Comparison of ENCODE assay signal across 20 cellular contexts in the genomic region with DNA sequence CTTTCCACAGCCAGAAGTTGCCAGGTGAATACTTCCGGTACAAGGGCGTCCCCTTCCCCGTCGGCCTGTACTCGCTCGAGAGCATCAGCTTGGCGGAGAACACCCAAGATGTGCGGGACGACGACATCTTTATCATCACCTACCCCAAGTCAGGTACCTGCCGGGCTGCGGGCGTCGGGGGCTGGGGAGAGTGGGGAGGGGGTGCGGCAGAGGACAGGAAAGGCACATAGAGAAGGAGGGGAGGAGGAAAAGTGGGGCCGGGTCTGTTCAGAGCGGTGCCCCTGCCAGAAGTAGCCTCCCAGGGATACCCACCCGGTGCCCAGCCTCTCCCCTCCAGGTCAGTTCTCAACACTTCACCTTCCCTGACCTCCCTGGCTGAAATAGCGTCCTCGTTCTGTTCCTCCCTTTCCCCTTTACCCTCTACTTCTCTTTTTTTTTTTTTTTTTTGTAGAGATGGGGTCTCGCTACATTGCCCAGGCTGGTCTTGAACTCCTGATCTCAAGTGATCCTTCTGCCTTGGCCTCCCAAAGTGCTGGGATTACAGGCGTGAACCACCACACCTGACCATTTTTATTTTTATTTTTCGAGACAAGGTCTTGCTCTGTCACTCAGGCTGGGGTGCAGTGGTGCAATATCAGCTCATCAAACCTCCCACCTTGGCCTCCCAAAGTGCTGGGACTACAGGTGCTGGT. TPM values are rescaled to one million over a fixed set of nuclear protein-coding genes. Genes with fewer than 3 reads are reported as not detected.
DNase-seq lines count a peak whose midpoint lies in the region; ATAC-seq and TF ChIP-seq lines count a peak whose summit lies in the region.
"Had no signal": no experiment of that assay in that cellular context is flagged by ENCODE, and none has a peak within 500 bp of the region (broad histone marks: within the 10 kb centered on the region; RNA-seq: fewer than 3 reads in every experiment).

No MANE protein-coding gene starts in this region.

- no peak overlapping the region for H2AK9ac ChIP-seq in IMR-90 (replicated peaks; ENCODE audit: low read depth, low read length, poor library complexity)

- DNase-seq in H7 (peak; percentile 36), IMR-90 (no peak), neuronal stem cell (ENCODE audit: low spot score) (no peak), AG20443 (ENCODE audit: low spot score) (no peak)
- no peak for DNase-seq in activated CD4-positive, alpha-beta T cell treated with anti-CD3 and anti-CD28 coated beads for 1 hour
- DNase-seq: CD4-positive, alpha-beta memory T cell; DMS153; DMS79; GF-D8; Karpas-422; KBM-7 had no signal

- H4K91ac ChIP-seq in IMR-90 (ENCODE audit: insufficient read depth, low read depth, low read length) = no peak overlapping the region
- no peak overlapping the region for H4K91ac ChIP-seq in neuronal stem cell (ENCODE audit: low read depth, low read length, poor library complexity)

- TF ChIP-seq CTCF in IMR-90 (conservative IDR thresholded peaks at IDR 0.05; ENCODE audit: low read depth, low read length) = no peak

- H3K18ac ChIP-seq in IMR-90 (ENCODE audit: low read depth, low read length) (no peak overlapping the region), neuronal stem cell (ENCODE audit: low read length) (peak overlapping the region; percentile 65)

- BruUV-seq in IMR-90 (replicated peaks; lab: Mats Ljungman, UMichigan) = no TSS peak

- H3K9me1 ChIP-seq in IMR-90 (ENCODE audit: insufficient read depth, low read length) = no peaks in the 10 kb centered on the region

- no peak overlapping the region for H3K4me3 ChIP-seq in H7 (ENCODE audit: insufficient read depth, low read depth, low read length)
- H3K4me3 ChIP-seq in IMR-90 (ENCODE audit: insufficient read depth, low read depth, low read length) = no peak overlapping the region
- H3K4me3 ChIP-seq in neuronal stem cell (ENCODE audit: low read length in 2 of 2) = no peak overlapping the region
- H3K4me3 ChIP-seq: BLaER1 had no signal

- H2BK20ac ChIP-seq in IMR-90 (ENCODE audit: low read depth, low read length) = no peak overlapping the region

- no peak overlapping the region for H3K4me2 ChIP-seq in IMR-90 (ENCODE audit: low read depth, low read length)
- no peak overlapping the region for H3K4me2 ChIP-seq in neuronal stem cell (ENCODE audit: insufficient read depth, low read length, poor library complexity, severe bottlenecking)
- H3K4me2 ChIP-seq: BLaER1 had no signal

- TF ChIP-seq RAD21 in IMR-90 (IDR thresholded peaks at IDR 0.05; ENCODE audit: low read length) = no peak

- peak overlapping the region; percentile 24 for H2BK12ac ChIP-seq in neuronal stem cell (ENCODE audit: low read length)

- CTCF ChIA-PET in IMR-90 (lab: Yijun Ruan, JAX) = no interaction called here

- H3K79me1 ChIP-seq in IMR-90 (ENCODE audit: low read depth in 1 of 2, low read length in 2 of 2) (no peaks in the 10 kb centered on the region), neuronal stem cell (ENCODE audit: low read depth, low read length) (no peaks in the 10 kb centered on the region)

- H3K36me3 ChIP-seq in H7 (replicated peaks; ENCODE audit: control insufficient read depth, insufficient read depth, low read length) (no peaks in the 10 kb centered on the region), IMR-90 (ENCODE audit: control insufficient read depth, insufficient read depth, low read length) (no peaks in the 10 kb centered on the region), neuronal stem cell (replicated peaks in 1 of 2; ENCODE audit: control insufficient read depth in 2 of 2, insufficient read depth in 2 of 2, low read length in 2 of 2) (no peaks in the 10 kb centered on the region)
- H3K36me3 ChIP-seq: BLaER1 had no signal

- H3K27ac ChIP-seq in IMR-90 (ENCODE audit: insufficient read depth, low read length) (no peak overlapping the region), neuronal stem cell (replicated peaks; ENCODE audit: low read length) (no peak overlapping the region)
- H3K27ac ChIP-seq: BLaER1, HL-60 had no signal

- no peak overlapping the region for H2BK15ac ChIP-seq in IMR-90 (ENCODE audit: low read depth, low read length)
- peak overlapping the region; percentile 71 for H2BK15ac ChIP-seq in neuronal stem cell (ENCODE audit: low read length)

- dilution Hi-C loops in IMR-90 (cut with HindIII; ENCODE audit: low sequenced_read_pairs, unreplicated experiment) = no loop called here

- no peak overlapping the region for H4K8ac ChIP-seq in IMR-90 (ENCODE audit: low read depth in 2 of 2, low read length in 2 of 2)
- no peak overlapping the region for H4K8ac ChIP-seq in neuronal stem cell (ENCODE audit: low read depth, low read length)

- H3K27me3 ChIP-seq in H7 (ENCODE audit: control insufficient read depth, insufficient read depth, low read length) (no peaks in the 10 kb centered on the region), IMR-90 (ENCODE audit: control insufficient read depth, insufficient read depth, low read length) (no peaks in the 10 kb centered on the region), neuronal stem cell (ENCODE audit: control insufficient read depth in 3 of 3, insufficient read depth in 3 of 3, low read depth in 1 of 3, low read length in 3 of 3) (peaks cover 0 to 11% (median 0%) of the 10 kb centered on the region in 3 experiments)
- H3K27me3 ChIP-seq: BLaER1 had no signal

- H2AFZ ChIP-seq in IMR-90 (replicated peaks; ENCODE audit: low read length, poor library complexity) (peak overlapping the region; percentile 7), neuronal stem cell (ENCODE audit: low read length) (no peak overlapping the region)

- no peak overlapping the region for H3K56ac ChIP-seq in IMR-90 (ENCODE audit: extremely low read depth, insufficient read depth, low read length)

- WGBS in IMR-90 (ENCODE audit: extremely low coverage in 2 of 2, insufficient read length in 1 of 2), 2 experiments = 100% methylated on average over 1 of the region's 23 CpGs; no CpG with 5 or more reads in 1 of the 2 experiments
- WGBS in neuronal stem cell (ENCODE audit: extremely low coverage in 2 of 2, insufficient read length in 2 of 2, insufficient replicate concordance in 1 of 2), 2 donors = no CpG with 5 or more reads among the region's 23 CpGs

- in situ Hi-C loops in IMR-90 (cut with MboI; ENCODE audit: low sequenced_read_pairs) = no loop called here

- POLR2A ChIA-PET in IMR-90 (lab: Charles Lee; ENCODE audit: unreplicated experiment) = no interaction called here

- H3K4me1 ChIP-seq in IMR-90 (ENCODE audit: control insufficient read depth, insufficient read depth, low read length) = no peaks in the 10 kb centered on the region
- peaks cover 0 to 10% of the 10 kb centered on the region in 2 donors for H3K4me1 ChIP-seq in neuronal stem cell (ENCODE audit: control insufficient read depth in 2 of 2, insufficient read depth in 1 of 2, low read depth in 1 of 2, low read length in 2 of 2)

- no peak overlapping the region for H4K5ac ChIP-seq in IMR-90 (ENCODE audit: low read depth, low read length)

- no peak overlapping the region for H2BK5ac ChIP-seq in IMR-90 (ENCODE audit: low read depth, low read length, poor library complexity, severe bottlenecking)
- H2BK5ac ChIP-seq in neuronal stem cell (ENCODE audit: low read length) = no peak overlapping the region

- H3K9me3 ChIP-seq in IMR-90 (ENCODE audit: control insufficient read depth, insufficient read depth, low read length) (no peaks in the 10 kb centered on the region), neuronal stem cell (replicated peaks in 1 of 2; ENCODE audit: control insufficient read depth in 2 of 2, insufficient read depth in 1 of 2, low read depth in 1 of 2, low read length in 2 of 2) (no peaks in the 10 kb centered on the region)
- H3K9me3 ChIP-seq: BLaER1 had no signal

- no peak overlapping the region for H3K23ac ChIP-seq in IMR-90 (ENCODE audit: low read depth, low read length)
- H3K23ac ChIP-seq in neuronal stem cell (ENCODE audit: low read depth, low read length, poor library complexity) = no peak overlapping the region

- no peak for TF ChIP-seq POLR2A in IMR-90 (IDR thresholded peaks at IDR 0.05; ENCODE audit: low read depth, low read length)

- H2BK120ac ChIP-seq in IMR-90 (ENCODE audit: low read depth, low read length) (no peak overlapping the region), neuronal stem cell (ENCODE audit: low read depth, low read length) (no peak overlapping the region)

- H2AK5ac ChIP-seq in IMR-90 (ENCODE audit: low read depth, low read length) = no peak overlapping the region
- peak overlapping the region; percentile 47 for H2AK5ac ChIP-seq in neuronal stem cell (ENCODE audit: low read depth, low read length)

- intact Hi-C loops in IMR-90 (cut with micrococcal nuclease) = no loop called here

- no peak overlapping the region for H3K9ac ChIP-seq in IMR-90 (ENCODE audit: low read depth, low read length)
- H3K9ac ChIP-seq in neuronal stem cell (ENCODE audit: low read depth, low read length, poor library complexity) = no peak overlapping the region
- H3K9ac ChIP-seq: BLaER1 had no signal

- ATAC-seq in IMR-90 (ENCODE audit: low read depth) (no peak), GM19035 (IDR thresholded peaks at IDR 0.05; ENCODE audit: unreplicated experiment) (no peak), HG02623 (IDR thresholded peaks at IDR 0.05; ENCODE audit: unreplicated experiment) (no peak)
- ATAC-seq: HCT116 had no signal

- H3K4ac ChIP-seq in IMR-90 (ENCODE audit: low read depth, low read length) (no peak overlapping the region), neuronal stem cell (ENCODE audit: low read length) (no peak overlapping the region)

- no peaks in the 10 kb centered on the region for H4K20me1 ChIP-seq in IMR-90 (ENCODE audit: insufficient read depth, low read length)
- H4K20me1 ChIP-seq: BLaER1 had no signal

- H3K14ac ChIP-seq in IMR-90 (replicated peaks; ENCODE audit: low read depth, low read length) = no peak overlapping the region
- no peak overlapping the region for H3K14ac ChIP-seq in neuronal stem cell (ENCODE audit: low read length)

RNA-seq across cellular contexts. Expression of a gene that starts 24.1 kb away (rescaled TPM):
- 1.8 and 2.8 TPM in 2 replicates for total RNA-seq in H7 (2014; rRNA removed; shearing (Covaris generic))
- total RNA-seq in IMR-90 (2012; rRNA removed) = not detected in 2 replicates
- 0.09 TPM in 1 of 2 replicates, not detected in the other for polyA plus RNA-seq in IMR-90 (2012; rRNA removed)
- 0.08 TPM in 1 of 2 replicates, not detected in the other for polyA plus RNA-seq in IMR-90 (2012; cell fraction: cytosol; rRNA removed)
- polyA plus RNA-seq in IMR-90 (2012; cell fraction: nucleus; rRNA removed; ENCODE audit: low replicate concordance) = 0.13 and 0.23 TPM in 2 replicates
- polyA plus RNA-seq in neuronal stem cell (2013, experiment 1 of 2) = 0.13 TPM
- 0.18 TPM for polyA plus RNA-seq in neuronal stem cell (2013, experiment 2 of 2)
- total RNA-seq: CD4-positive, alpha-beta memory T cell; Daoy; HT1080 had no signal

RNA-seq across cellular contexts. Expression of a gene that starts 30.5 kb away (rescaled TPM):
- total RNA-seq in H7 (2014; rRNA removed; shearing (Covaris generic)) = not detected in 2 replicates
- total RNA-seq in IMR-90 (2012; rRNA removed) = not detected in 2 replicates
- polyA plus RNA-seq in IMR-90 (2012; rRNA removed) = not detected in 2 replicates
- not detected in 2 replicates for polyA plus RNA-seq in IMR-90 (2012; cell fraction: cytosol; rRNA removed)
- not detected in 2 replicates for polyA plus RNA-seq in IMR-90 (2012; cell fraction: nucleus; rRNA removed; ENCODE audit: low replicate concordance)
- not detected for polyA plus RNA-seq in neuronal stem cell (2013, experiment 1 of 2)
- polyA plus RNA-seq in neuronal stem cell (2013, experiment 2 of 2) = not detected
- total RNA-seq: CD4-positive, alpha-beta memory T cell; Daoy; H4; HT1080 had no signal
- polyA plus RNA-seq: CD14-positive monocyte; CD4-positive, alpha-beta memory T cell had no signal

RNA-seq across cellular contexts. Expression of a gene that starts 38.8 kb away (rescaled TPM):
- 3.8 and 4.0 TPM in 2 replicates for total RNA-seq in H7 (2014; rRNA removed; shearing (Covaris generic))
- 0.36 and 0.56 TPM in 2 replicates for total RNA-seq in IMR-90 (2012; rRNA removed)
- polyA plus RNA-seq in IMR-90 (2012; rRNA removed) = 0.05 and 0.17 TPM in 2 replicates
- polyA plus RNA-seq in IMR-90 (2012; cell fraction: cytosol; rRNA removed) = not detected in 2 replicates
- 0.11 and 0.25 TPM in 2 replicates for polyA plus RNA-seq in IMR-90 (2012; cell fraction: nucleus; rRNA removed; ENCODE audit: low replicate concordance)
- polyA plus RNA-seq in neuronal stem cell (2013, experiment 1 of 2) = 0.08 TPM
- 0.15 TPM for polyA plus RNA-seq in neuronal stem cell (2013, experiment 2 of 2)
- total RNA-seq: Daoy, HT1080 had no signal
- polyA plus RNA-seq: CD14-positive monocyte; CD4-positive, alpha-beta memory T cell had no signal

RNA-seq across cellular contexts. Expression of a gene that starts 42.9 kb away (rescaled TPM):
- total RNA-seq in H7 (2014; rRNA removed; shearing (Covaris generic)) = 3,978 and 5,156 TPM in 2 replicates
- 1,909 and 2,552 TPM in 2 replicates for total RNA-seq in IMR-90 (2012; rRNA removed)
- 1,897 and 2,254 TPM in 2 replicates for polyA plus RNA-seq in IMR-90 (2012; rRNA removed)
- polyA plus RNA-seq in IMR-90 (2012; cell fraction: cytosol; rRNA removed) = 2,745 and 3,594 TPM in 2 replicates
- polyA plus RNA-seq in IMR-90 (2012; cell fraction: nucleus; rRNA removed; ENCODE audit: low replicate concordance) = 695 and 912 TPM in 2 replicates
- 2,801 TPM for polyA plus RNA-seq in neuronal stem cell (2013, experiment 1 of 2)
- polyA plus RNA-seq in neuronal stem cell (2013, experiment 2 of 2) = 2,729 TPM

RNA-seq across cellular contexts. Expression of a gene that starts 43.2 kb away (rescaled TPM):
- 10.9 and 26.4 TPM in 2 replicates for total RNA-seq in H7 (2014; rRNA removed; shearing (Covaris generic))
- 1.6 and 1.7 TPM in 2 replicates for total RNA-seq in IMR-90 (2012; rRNA removed)
- polyA plus RNA-seq in IMR-90 (2012; rRNA removed) = 9.9 and 11.9 TPM in 2 replicates
- polyA plus RNA-seq in IMR-90 (2012; cell fraction: cytosol; rRNA removed) = 10.3 and 12.8 TPM in 2 replicates
- 24.1 and 56.8 TPM in 2 replicates for polyA plus RNA-seq in IMR-90 (2012; cell fraction: nucleus; rRNA removed; ENCODE audit: low replicate concordance)
- 25.6 TPM for polyA plus RNA-seq in neuronal stem cell (2013, experiment 1 of 2)
- 23.7 TPM for polyA plus RNA-seq in neuronal stem cell (2013, experiment 2 of 2)
